Comparison of ENCODE assay signal across 22 cellular contexts in genomic region chr17:1551741-1552140, GRCh38.
"Had no signal": no experiment of that assay in that cellular context is flagged by ENCODE, and none has a peak within 500 bp of the region (broad histone marks: within the 10 kb centered on the region; RNA-seq: fewer than 3 reads in every experiment).

No MANE protein-coding gene starts in this region.

- H3K27me3 Mint-ChIP-seq: natural killer cell treated with Interleukin-12 subunit alpha and Interleukin-12 subunit beta and Interleukin-15 and Interleukin-18, amount 100 ng/mL, for 72 hours; type B pancreatic cell had no signal

- ATAC-seq: gastrocnemius medialis; lower lobe of right lung; natural killer cell treated with Interleukin-12 subunit alpha and Interleukin-12 subunit beta and Interleukin-15 and Interleukin-18, amount 100 ng/mL, for 72 hours had no signal

- H3K9me3 ChIP-seq: gastrocnemius medialis, left ventricle myocardium inferior, lower lobe of right lung, ovary, suprapubic skin, thyroid gland had no signal

- H3K9me3 Mint-ChIP-seq: natural killer cell treated with Interleukin-12 subunit alpha and Interleukin-12 subunit beta and Interleukin-15 and Interleukin-18, amount 100 ng/mL, for 72 hours; neural progenitor cell; type B pancreatic cell had no signal

- FAIRE-seq: small intestine, urothelium cell line had no signal

- DNase-seq: cortex of kidney; effector CD8-positive, alpha-beta T cell; gastrocnemius medialis; glutamatergic neuron; islet precursor cell; left cardiac atrium; left ventricle myocardium inferior; lower lobe of right lung; mesenchymal stem cell; midbrain; nucleus accumbens; ovary; right cardiac atrium; small intestine; stimulated activated CD4-positive, alpha-beta T cell treated with anti-CD3 and anti-CD28 coated beads, Interleukin-2, amount 100 ng/mL, for 48 hours; thyroid gland had no signal

- H3K9ac ChIP-seq: neural progenitor cell had no signal

- H3K27me3 ChIP-seq: dorsolateral prefrontal cortex, gastrocnemius medialis, neural progenitor cell, ovary, suprapubic skin, thyroid gland had no signal

- H3K4me2 ChIP-seq: neural progenitor cell had no signal

- H2AFZ ChIP-seq: neural progenitor cell had no signal

- H3K27ac ChIP-seq: dorsolateral prefrontal cortex, gastrocnemius medialis, lower lobe of right lung, neural progenitor cell, ovary, suprapubic skin, thyroid gland had no signal

- H3K4me1 ChIP-seq: gastrocnemius medialis had no signal

- H3K4me3 Mint-ChIP-seq: natural killer cell treated with Interleukin-12 subunit alpha and Interleukin-12 subunit beta and Interleukin-15 and Interleukin-18, amount 100 ng/mL, for 72 hours; neural progenitor cell; type B pancreatic cell had no signal

- H3K4me3 ChIP-seq: dorsolateral prefrontal cortex, gastrocnemius medialis, left ventricle myocardium inferior, lower lobe of right lung, neural progenitor cell, ovary, suprapubic skin, thyroid gland had no signal

- H3K27ac Mint-ChIP-seq: natural killer cell treated with Interleukin-12 subunit alpha and Interleukin-12 subunit beta and Interleukin-15 and Interleukin-18, amount 100 ng/mL, for 72 hours; neural progenitor cell; type B pancreatic cell had no signal

- H3K36me3 ChIP-seq: neural progenitor cell, ovary had no signal
